ENCODE assay signal across 1 cellular context in genomic region chr22:43088979-43089717, GRCh38.
TF ChIP-seq lines count a peak whose summit lies in the region.

Gene TTLL1, minus strand, starts transcription at chr22:43089391. Its CDS starts 13,805 bp downstream, at chr22:43075586.

TF ChIP-seq in HEK293, 187 proteins besides CTCF, POLR2A, EP300 and RAD21 (continued from another document):
- no peak for TF ChIP-seq ZNF704 (tag by site-specific recombination; IDR thresholded peaks at IDR 0.05)
- TF ChIP-seq KLF17 (tag by site-specific recombination; IDR thresholded peaks at IDR 0.05): peak; percentile 77
- TF ChIP-seq ZNF658 (tag by site-specific recombination; IDR thresholded peaks at IDR 0.05): no peak
- peak; percentile 85 for TF ChIP-seq ZBTB6 (tag by site-specific recombination; IDR thresholded peaks at IDR 0.05)
